ENCODE assay signal across 22 cellular contexts in the genomic region with DNA sequence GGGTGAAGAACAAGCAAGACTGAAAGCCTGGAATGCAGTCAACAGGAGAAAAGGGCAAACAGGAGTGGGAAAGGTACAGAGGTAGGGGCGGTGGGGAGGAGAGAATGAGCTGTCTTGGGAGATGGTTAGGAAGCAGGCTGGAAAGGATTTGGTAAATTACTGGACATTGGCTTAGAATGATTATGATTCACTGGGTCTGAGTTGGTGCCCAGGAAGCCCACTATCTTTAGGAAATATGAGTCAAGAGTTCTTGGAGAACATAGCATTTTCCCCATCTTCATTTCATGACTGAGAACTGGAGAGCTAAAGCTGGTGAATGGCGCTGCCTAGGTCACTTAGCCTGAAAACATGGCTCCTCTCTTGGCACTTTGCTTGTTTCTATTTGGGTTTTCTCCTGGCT.
DNase-seq lines count a peak whose midpoint lies in the region; ATAC-seq and TF ChIP-seq lines count a peak whose summit lies in the region.
"Had no signal": no experiment of that assay in that cellular context is flagged by ENCODE, and none has a peak within 500 bp of the region (broad histone marks: within the 10 kb centered on the region; RNA-seq: fewer than 3 reads in every experiment).

No MANE protein-coding gene starts in this region.

- intact Hi-C loops in lower leg skin (cut with DNase I; ENCODE audit: low total_unique reads) = no loop called here

- in situ Hi-C loops in astrocyte of the cerebellum (cut with HindIII; ENCODE audit: low sequenced_read_pairs) = no loop called here

- no peak for TF ChIP-seq POLR2A in lower leg skin (IDR thresholded peaks at IDR 0.05)

- peaks cover 47% of the 10 kb centered on the region for H3K4me1 Mint-ChIP-seq in HFFc6 (ENCODE audit: low read depth)
- H3K4me1 Mint-ChIP-seq: activated CD8-positive, alpha-beta memory T cell treated with anti-CD3 and anti-CD28 coated beads, Interleukin-2, amount 10 ng/mL, durations not matched to agents 7 days and 5 days; B cell had no signal

- H3K4me3 ChIP-seq in AG10803 (ENCODE audit: low read length) (no peak overlapping the region), astrocyte of the cerebellum (ENCODE audit: low read depth, low read length) (no peak overlapping the region), lower leg skin (ENCODE audit: low read depth, poor library complexity, severe bottlenecking) (no peak overlapping the region)
- H3K4me3 ChIP-seq: adrenal gland, colonic mucosa, Peyer's patch, right lobe of liver had no signal

- H3K27ac Mint-ChIP-seq in HFFc6 = peak overlapping the region; percentile 30
- H3K27ac Mint-ChIP-seq: activated CD8-positive, alpha-beta memory T cell treated with anti-CD3 and anti-CD28 coated beads, Interleukin-2, amount 10 ng/mL, durations not matched to agents 7 days and 5 days; B cell; stimulated activated naive CD8-positive, alpha-beta T cell treated with anti-CD3 and anti-CD28 coated beads, Interleukin-15, amount 100 ng/mL, for 72 hours had no signal

- peaks cover under 1% of the 10 kb centered on the region for H3K27me3 Mint-ChIP-seq in HFFc6 (ENCODE audit: insufficient read depth)
- H3K27me3 Mint-ChIP-seq: stimulated activated naive CD8-positive, alpha-beta T cell treated with anti-CD3 and anti-CD28 coated beads, Interleukin-15, amount 100 ng/mL, for 72 hours had no signal

- WGBS in lower leg skin, 2 donors = 63 to 75% methylated on average over 2 of the region's 2 CpGs

- no peak for ATAC-seq in HG03565 (IDR thresholded peaks at IDR 0.05; ENCODE audit: unreplicated experiment)
- ATAC-seq: activated CD8-positive, alpha-beta memory T cell treated with anti-CD3 and anti-CD28 coated beads, Interleukin-2, amount 10 ng/mL, durations not matched to agents 7 days and 5 days; right lobe of liver; stimulated activated naive CD8-positive, alpha-beta T cell treated with anti-CD3 and anti-CD28 coated beads, Interleukin-15, amount 100 ng/mL, for 72 hours had no signal

- no peak overlapping the region for H3K4me3 Mint-ChIP-seq in HFFc6
- H3K4me3 Mint-ChIP-seq: activated CD8-positive, alpha-beta memory T cell treated with anti-CD3 and anti-CD28 coated beads, Interleukin-2, amount 10 ng/mL, durations not matched to agents 7 days and 5 days; B cell; stimulated activated naive CD8-positive, alpha-beta T cell treated with anti-CD3 and anti-CD28 coated beads, Interleukin-15, amount 100 ng/mL, for 72 hours had no signal

- TF ChIP-seq CTCF in AG10803 (conservative IDR thresholded peaks at IDR 0.05; ENCODE audit: low read length) (no peak), HFFc6 (IDR thresholded peaks at IDR 0.05) (no peak), astrocyte of the cerebellum (IDR thresholded peaks at IDR 0.05; ENCODE audit: low read depth, low read length, missing control alignments) (no peak), lower leg skin (IDR thresholded peaks at IDR 0.05) (no peak)

- no peaks in the 10 kb centered on the region for H3K36me3 Mint-ChIP-seq in HFFc6 (ENCODE audit: low read depth)
- H3K36me3 Mint-ChIP-seq: activated CD8-positive, alpha-beta memory T cell treated with anti-CD3 and anti-CD28 coated beads, Interleukin-2, amount 10 ng/mL, durations not matched to agents 7 days and 5 days had no signal

- peak; percentile 57 for DNase-seq in AG10803 (ENCODE audit: low read depth)
- peak; percentile 70 for DNase-seq in HFFc6
- peak; percentile 18 for DNase-seq in astrocyte of the cerebellum (ENCODE audit: low read depth)
- DNase-seq in iris pigment epithelial cell (ENCODE audit: low read depth) = peak; percentile 72
- no peak for DNase-seq in lower leg skin (ENCODE audit: low spot score in 2 of 2)
- no peak for DNase-seq in GM19238 (ENCODE audit: insufficient read length, low spot score)
- no peak for DNase-seq in C1 segment of cervical spinal cord (lab: John Stamatoyannopoulos, UW)
- DNase-seq: activated CD4-positive, alpha-beta T cell treated with anti-CD3 and anti-CD28 coated beads for 4 hours; activated CD8-positive, alpha-beta memory T cell treated with anti-CD3 and anti-CD28 coated beads, Interleukin-2, amount 10 ng/mL, durations not matched to agents 7 days and 5 days; activated effector memory CD4-positive, alpha-beta T cell treated with Interleukin-2 at 50 U/mL for 16 hours; colonic mucosa; GDM1; mammary epithelial cell; NCI-H146; occipital lobe; Peyer's patch; right lobe of liver; stimulated activated CD4-positive, alpha-beta T cell treated with anti-CD3 and anti-CD28 coated beads, Interleukin-1b, Interleukin-23, amount 100 ng/mL, for 48 hours; stimulated activated naive CD8-positive, alpha-beta T cell treated with anti-CD3 and anti-CD28 coated beads, Interleukin-15, amount 100 ng/mL, for 72 hours had no signal

- H3K9me3 Mint-ChIP-seq in HFFc6 = no peaks in the 10 kb centered on the region
- H3K9me3 Mint-ChIP-seq: stimulated activated naive CD8-positive, alpha-beta T cell treated with anti-CD3 and anti-CD28 coated beads, Interleukin-15, amount 100 ng/mL, for 72 hours had no signal

Comparison
In these comparisons a context has a peak if more than half of its experiments do, and no peak if none do; other contexts are left out.
1. DNase-seq: peak in AG10803 (single experiment), HFFc6 (single experiment), astrocyte of the cerebellum (single experiment) and iris pigment epithelial cell (single experiment); none in lower leg skin (0 of 2), GM19238 (single experiment) and C1 segment of cervical spinal cord (0 of 14).